1 cellular context compared by ENCODE assay signal in genomic region chr1:205226868-205227583, GRCh38.
TF ChIP-seq lines count a peak whose summit lies in the region.

No MANE protein-coding gene starts in this region.

TF ChIP-seq in GM23338, 12 proteins besides CTCF, POLR2A, EP300 and RAD21 (continued from another document):
- TF ChIP-seq REST (IDR thresholded peaks at IDR 0.05; ENCODE audit: unreplicated experiment) (no peak), NANOG (IDR thresholded peaks at IDR 0.05; ENCODE audit: borderline replicate concordance) (no peak), ZNF331 (CRISPR knock-in tag; IDR thresholded peaks at IDR 0.05; ENCODE audit: low read depth) (no peak), EZH2 (IDR thresholded peaks at IDR 0.05; ENCODE audit: low read depth, unreplicated experiment) (no peak), JUNB (IDR thresholded peaks at IDR 0.05; ENCODE audit: unreplicated experiment) (no peak), ZNF114 (CRISPR knock-in tag; IDR thresholded peaks at IDR 0.05) (no peak), STAT1 (IDR thresholded peaks at IDR 0.05; ENCODE audit: unreplicated experiment) (no peak), CREB1 (CRISPR knock-in tag; IDR thresholded peaks at IDR 0.05; ENCODE audit: low read depth) (no peak), POLR2AphosphoS5 (IDR thresholded peaks at IDR 0.05; ENCODE audit: low read depth) (no peak)
- TF ChIP-seq, protein P1, sequence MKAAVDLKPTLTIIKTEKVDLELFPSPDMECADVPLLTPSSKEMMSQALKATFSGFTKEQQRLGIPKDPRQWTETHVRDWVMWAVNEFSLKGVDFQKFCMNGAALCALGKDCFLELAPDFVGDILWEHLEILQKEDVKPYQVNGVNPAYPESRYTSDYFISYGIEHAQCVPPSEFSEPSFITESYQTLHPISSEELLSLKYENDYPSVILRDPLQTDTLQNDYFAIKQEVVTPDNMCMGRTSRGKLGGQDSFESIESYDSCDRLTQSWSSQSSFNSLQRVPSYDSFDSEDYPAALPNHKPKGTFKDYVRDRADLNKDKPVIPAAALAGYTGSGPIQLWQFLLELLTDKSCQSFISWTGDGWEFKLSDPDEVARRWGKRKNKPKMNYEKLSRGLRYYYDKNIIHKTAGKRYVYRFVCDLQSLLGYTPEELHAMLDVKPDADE (IDR thresholded peaks at IDR 0.05) = no peak
- TF ChIP-seq, protein P2, sequence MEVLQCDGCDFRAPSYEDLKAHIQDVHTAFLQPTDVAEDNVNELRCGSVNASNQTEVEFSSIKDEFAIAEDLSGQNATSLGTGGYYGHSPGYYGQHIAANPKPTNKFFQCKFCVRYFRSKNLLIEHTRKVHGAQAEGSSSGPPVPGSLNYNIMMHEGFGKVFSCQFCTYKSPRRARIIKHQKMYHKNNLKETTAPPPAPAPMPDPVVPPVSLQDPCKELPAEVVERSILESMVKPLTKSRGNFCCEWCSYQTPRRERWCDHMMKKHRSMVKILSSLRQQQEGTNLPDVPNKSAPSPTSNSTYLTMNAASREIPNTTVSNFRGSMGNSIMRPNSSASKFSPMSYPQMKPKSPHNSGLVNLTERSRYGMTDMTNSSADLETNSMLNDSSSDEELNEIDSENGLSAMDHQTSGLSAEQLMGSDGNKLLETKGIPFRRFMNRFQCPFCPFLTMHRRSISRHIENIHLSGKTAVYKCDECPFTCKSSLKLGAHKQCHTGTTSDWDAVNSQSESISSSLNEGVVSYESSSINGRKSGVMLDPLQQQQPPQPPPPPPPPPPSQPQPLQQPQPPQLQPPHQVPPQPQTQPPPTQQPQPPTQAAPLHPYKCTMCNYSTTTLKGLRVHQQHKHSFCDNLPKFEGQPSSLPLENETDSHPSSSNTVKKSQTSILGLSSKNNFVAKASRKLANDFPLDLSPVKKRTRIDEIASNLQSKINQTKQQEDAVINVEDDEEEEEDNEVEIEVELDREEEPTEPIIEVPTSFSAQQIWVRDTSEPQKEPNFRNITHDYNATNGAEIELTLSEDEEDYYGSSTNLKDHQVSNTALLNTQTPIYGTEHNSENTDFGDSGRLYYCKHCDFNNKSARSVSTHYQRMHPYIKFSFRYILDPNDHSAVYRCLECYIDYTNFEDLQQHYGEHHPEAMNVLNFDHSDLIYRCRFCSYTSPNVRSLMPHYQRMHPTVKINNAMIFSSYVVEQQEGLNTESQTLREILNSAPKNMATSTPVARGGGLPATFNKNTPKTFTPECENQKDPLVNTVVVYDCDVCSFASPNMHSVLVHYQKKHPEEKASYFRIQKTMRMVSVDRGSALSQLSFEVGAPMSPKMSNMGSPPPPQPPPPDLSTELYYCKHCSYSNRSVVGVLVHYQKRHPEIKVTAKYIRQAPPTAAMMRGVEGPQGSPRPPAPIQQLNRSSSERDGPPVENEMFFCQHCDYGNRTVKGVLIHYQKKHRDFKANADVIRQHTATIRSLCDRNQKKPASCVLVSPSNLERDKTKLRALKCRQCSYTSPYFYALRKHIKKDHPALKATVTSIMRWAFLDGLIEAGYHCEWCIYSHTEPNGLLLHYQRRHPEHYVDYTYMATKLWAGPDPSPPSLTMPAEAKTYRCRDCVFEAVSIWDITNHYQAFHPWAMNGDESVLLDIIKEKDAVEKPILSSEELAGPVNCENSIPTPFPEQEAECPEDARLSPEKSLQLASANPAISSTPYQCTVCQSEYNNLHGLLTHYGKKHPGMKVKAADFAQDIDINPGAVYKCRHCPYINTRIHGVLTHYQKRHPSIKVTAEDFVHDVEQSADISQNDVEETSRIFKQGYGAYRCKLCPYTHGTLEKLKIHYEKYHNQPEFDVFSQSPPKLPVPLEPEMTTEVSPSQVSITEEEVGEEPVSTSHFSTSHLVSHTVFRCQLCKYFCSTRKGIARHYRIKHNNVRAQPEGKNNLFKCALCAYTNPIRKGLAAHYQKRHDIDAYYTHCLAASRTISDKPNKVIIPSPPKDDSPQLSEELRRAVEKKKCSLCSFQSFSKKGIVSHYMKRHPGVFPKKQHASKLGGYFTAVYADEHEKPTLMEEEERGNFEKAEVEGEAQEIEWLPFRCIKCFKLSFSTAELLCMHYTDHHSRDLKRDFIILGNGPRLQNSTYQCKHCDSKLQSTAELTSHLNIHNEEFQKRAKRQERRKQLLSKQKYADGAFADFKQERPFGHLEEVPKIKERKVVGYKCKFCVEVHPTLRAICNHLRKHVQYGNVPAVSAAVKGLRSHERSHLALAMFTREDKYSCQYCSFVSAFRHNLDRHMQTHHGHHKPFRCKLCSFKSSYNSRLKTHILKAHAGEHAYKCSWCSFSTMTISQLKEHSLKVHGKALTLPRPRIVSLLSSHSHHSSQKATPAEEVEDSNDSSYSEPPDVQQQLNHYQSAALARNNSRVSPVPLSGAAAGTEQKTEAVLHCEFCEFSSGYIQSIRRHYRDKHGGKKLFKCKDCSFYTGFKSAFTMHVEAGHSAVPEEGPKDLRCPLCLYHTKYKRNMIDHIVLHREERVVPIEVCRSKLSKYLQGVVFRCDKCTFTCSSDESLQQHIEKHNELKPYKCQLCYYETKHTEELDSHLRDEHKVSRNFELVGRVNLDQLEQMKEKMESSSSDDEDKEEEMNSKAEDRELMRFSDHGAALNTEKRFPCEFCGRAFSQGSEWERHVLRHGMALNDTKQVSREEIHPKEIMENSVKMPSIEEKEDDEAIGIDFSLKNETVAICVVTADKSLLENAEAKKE (CRISPR knock-in tag; IDR thresholded peaks at IDR 0.05) = no peak
